In the genomic region with DNA sequence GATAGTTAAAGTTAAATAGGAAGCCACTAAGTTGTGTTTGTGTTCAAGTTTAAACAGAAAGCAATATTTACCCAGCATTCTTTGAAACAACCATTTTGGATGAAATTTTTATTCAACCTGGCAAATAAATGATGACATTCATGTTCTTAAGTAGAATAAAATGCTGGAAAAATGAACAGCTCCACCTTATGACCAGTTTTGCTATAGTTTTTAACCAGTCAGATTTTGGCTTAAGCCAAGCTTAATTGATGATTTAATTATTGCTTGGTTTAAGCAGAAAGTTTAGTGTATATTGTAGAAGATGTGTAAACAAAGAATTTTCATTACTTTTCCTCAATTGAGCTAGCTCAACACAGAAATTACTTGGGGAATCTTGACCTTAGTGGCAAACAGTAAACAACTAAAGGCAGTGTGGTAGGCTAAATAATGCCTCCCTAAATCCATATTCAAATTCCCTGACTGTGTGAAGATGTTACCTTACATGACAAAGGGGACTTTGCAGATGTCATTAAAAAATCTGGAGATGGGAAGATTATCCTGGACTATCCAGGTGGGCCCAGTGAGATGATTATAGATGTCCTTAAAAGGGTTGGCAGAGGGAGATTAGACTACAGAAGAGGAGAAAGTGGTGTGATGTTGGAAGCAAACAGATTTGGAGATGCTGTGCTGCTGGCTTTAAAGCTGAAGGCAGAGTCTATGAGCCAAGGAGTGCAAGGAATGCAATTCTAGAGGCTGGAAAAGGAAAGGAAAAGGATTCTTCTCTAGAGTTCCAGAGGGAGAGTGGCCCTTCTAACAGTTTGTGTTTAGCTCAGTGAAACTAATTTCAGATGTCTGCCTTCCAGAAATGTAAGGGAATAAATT, we compare ENCODE assay signal across 19 cellular contexts.
A peak's percentile ranks its signal among the peaks of the same experiment; 100 is the strongest.
DNase-seq lines count a peak whose midpoint lies in the region; ATAC-seq and TF ChIP-seq lines count a peak whose summit lies in the region.
"Had no signal": no experiment of that assay in that cellular context is flagged by ENCODE, and none has a peak within 500 bp of the region (broad histone marks: within the 10 kb centered on the region; RNA-seq: fewer than 3 reads in every experiment).

No MANE protein-coding gene starts in this region.

- DNase-seq in WERI-Rb-1 (peak; percentile 11), fibroblast of the aortic adventitia (ENCODE audit: low read depth) (peak; percentile 1), left ventricle myocardium superior (no peak), DMS79 (lab: John Stamatoyannopoulos, UW) (no peak), NCI-H345 (lab: John Stamatoyannopoulos, UW) (no peak)
- DNase-seq: activated CD8-positive, alpha-beta T cell treated with anti-CD3 and anti-CD28 coated beads for 36 hours; activated naive CD8-positive, alpha-beta T cell treated with anti-CD3 and anti-CD28 coated beads, Interleukin-2, amount 50 U/mL, for 24 hours; CD4-positive, alpha-beta memory T cell; Kasumi-1; mammary epithelial cell; naive thymus-derived CD8-positive, alpha-beta T cell; NCI-H1417 treated with DMSO at 0.1 percent for 48 hours; OCI-M1; stimulated activated CD4-positive, alpha-beta T cell treated with anti-CD3 and anti-CD28 coated beads, Interleukin-12 subunit alpha, Interleukin-12 subunit beta, amount 100 ng/mL, for 4 hours; stimulated activated naive CD4-positive, alpha-beta T cell had no signal

- H3K4me1 ChIP-seq in HUES64 (ENCODE audit: insufficient read depth, low read length), result peaks cover 34% of the 10 kb centered on the region

- H3K4me3 ChIP-seq in HUES64 (ENCODE audit: low read length) (no peak overlapping the region), WERI-Rb-1 (ENCODE audit: low read depth, low read length) (no peak overlapping the region), fibroblast of the aortic adventitia (ENCODE audit: low read depth, low read length) (no peak overlapping the region)
- H3K4me3 ChIP-seq: SK-N-MC had no signal

- H3K9ac ChIP-seq in HUES64 (ENCODE audit: low read depth, low read length), result no peak overlapping the region

- H3K27me3 ChIP-seq in HUES64 (ENCODE audit: insufficient read depth, low read length) (no peaks in the 10 kb centered on the region), WERI-Rb-1 (ENCODE audit: insufficient read depth, low read depth, severe bottlenecking) (no peaks in the 10 kb centered on the region)

- TF ChIP-seq CTCF in 22Rv1 (IDR thresholded peaks at IDR 0.05) (0 out of 2 replicates have a peak, but pooled peaks have one; percentile 8), WERI-Rb-1 (IDR thresholded peaks at IDR 0.05; ENCODE audit: low read depth, low read length) (no peak), fibroblast of the aortic adventitia (IDR thresholded peaks at IDR 0.05; ENCODE audit: insufficient read depth, low read length) (no peak)

- intact Hi-C loops in left ventricle myocardium superior (cut with micrococcal nuclease), result no loop called here

- no peak overlapping the region for H3K27ac ChIP-seq in 22Rv1
- peak overlapping the region; percentile 17; the same call in 1 of the 2 replicates for H3K27ac ChIP-seq in HUES64 (ENCODE audit: low read depth, low read length)
- H3K27ac ChIP-seq in WERI-Rb-1, result no peak overlapping the region
- H3K27ac ChIP-seq: SK-N-MC had no signal

- ATAC-seq in GM18909 (IDR thresholded peaks at IDR 0.05; ENCODE audit: poor library complexity, unreplicated experiment) (no peak), left ventricle myocardium superior (no peak)
- ATAC-seq: activated CD8-positive, alpha-beta T cell treated with anti-CD3 and anti-CD28 coated beads for 36 hours; activated naive CD8-positive, alpha-beta T cell treated with anti-CD3 and anti-CD28 coated beads, Interleukin-2, amount 50 U/mL, for 24 hours; naive thymus-derived CD8-positive, alpha-beta T cell had no signal

- H3K9me3 ChIP-seq in HUES64 (ENCODE audit: insufficient read depth, low read depth, low read length), result no peaks in the 10 kb centered on the region
- no peaks in the 10 kb centered on the region for H3K9me3 ChIP-seq in WERI-Rb-1 (ENCODE audit: severe bottlenecking)

- no peaks in the 10 kb centered on the region for H3K36me3 ChIP-seq in HUES64 (ENCODE audit: insufficient read depth, low read length)
- no peaks in the 10 kb centered on the region for H3K36me3 ChIP-seq in WERI-Rb-1

Comparison
In these comparisons a context has a peak if more than half of its experiments do, and no peak if none do; other contexts are left out.
1. DNase-seq: peak in WERI-Rb-1 (single experiment) and fibroblast of the aortic adventitia (single experiment); none in left ventricle myocardium superior (single experiment), DMS79 (single experiment) and NCI-H345 (single experiment).